In the genomic region with DNA sequence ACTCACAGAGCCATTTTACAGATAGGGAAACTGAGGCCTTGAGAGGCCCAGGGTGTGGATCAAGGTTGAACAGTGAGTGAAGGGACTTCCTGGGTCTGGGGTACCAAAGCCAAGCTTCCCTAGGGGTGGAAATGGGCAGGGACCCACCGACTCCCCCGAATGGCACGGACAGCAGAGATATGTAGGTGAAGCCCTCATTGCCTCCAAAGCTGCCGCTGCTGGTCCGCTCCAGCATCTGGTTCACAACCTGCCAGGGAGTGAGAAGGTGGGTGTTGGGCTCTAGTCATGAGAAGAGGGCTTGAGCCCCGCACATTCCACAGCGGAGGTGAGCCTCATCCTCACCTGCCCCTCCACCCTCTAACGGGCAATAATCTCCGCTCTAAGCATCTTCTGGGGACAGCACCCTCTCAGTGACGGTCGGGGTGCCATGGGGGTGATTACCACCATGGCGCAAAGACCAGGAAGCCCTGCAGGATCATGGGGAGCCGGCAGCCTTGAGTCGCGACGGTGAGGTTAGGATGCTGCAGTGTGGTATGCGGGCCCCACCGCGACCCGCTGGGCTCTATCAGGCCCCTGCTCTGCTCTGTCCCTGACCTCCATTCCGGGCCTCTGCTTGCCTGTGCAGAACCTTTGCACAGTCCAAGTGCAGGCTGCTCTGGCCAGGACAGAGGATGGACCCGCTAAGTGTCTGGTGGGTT, we compare ENCODE assay signal across 30 cellular contexts. TPM values are rescaled to one million over a fixed set of nuclear protein-coding genes. Genes with fewer than 3 reads are reported as not detected.
"Had no signal": no experiment of that assay in that cellular context is flagged by ENCODE, and none has a peak within 500 bp of the region (broad histone marks: within the 10 kb centered on the region; RNA-seq: fewer than 3 reads in every experiment).

No MANE protein-coding gene starts in this region.

- DNase-seq: activated CD4-positive, alpha-beta T cell treated with anti-CD3 and anti-CD28 coated beads for 48 hours; activated CD4-positive, alpha-beta T cell treated with anti-CD3 and anti-CD28 coated beads, Interleukin-2, amount 50 U/mL, for 48 hours; activated CD8-positive, alpha-beta memory T cell treated with anti-CD3 and anti-CD28 coated beads, Interleukin-2, amount 50 U/mL, for 48 hours; activated gamma-delta T cell treated with Interleukin-2 at 50 U/mL for 16 hours; activated naive CD8-positive, alpha-beta T cell treated with anti-CD3 and anti-CD28 coated beads, Interleukin-2, amount 50 U/mL, for 24 hours; activated T-cell treated with anti-CD3 and anti-CD28 coated beads, Interleukin-2, amount 50 U/mL, for 24 hours; amygdala; caudate nucleus; foreskin keratinocyte; heart left ventricle; left lung; mesendoderm; mucosa of descending colon; ovary; sigmoid colon; small intestine; stimulated activated CD4-positive, alpha-beta T cell treated with anti-CD3 and anti-CD28 coated beads, Interleukin-4, amount 100 ng/mL, for 24 hours; stomach; T-helper 9 cell; thyroid gland had no signal

- H3K9me3 ChIP-seq: esophagus muscularis mucosa, heart left ventricle, left lung, mucosa of descending colon, neutrophil, ovary, prostate gland, sigmoid colon, stomach, thyroid gland, upper lobe of left lung had no signal

- H3K27ac ChIP-seq: esophagus muscularis mucosa, foreskin keratinocyte, heart left ventricle, left lung, neutrophil, ovary, prostate gland, sigmoid colon, stomach, thyroid gland, upper lobe of left lung, VCaP had no signal

- H3K27me3 ChIP-seq: foreskin keratinocyte, heart left ventricle, left lung, neutrophil, ovary, sigmoid colon, stomach, thyroid gland, upper lobe of left lung had no signal

- H3K36me3 ChIP-seq: esophagus muscularis mucosa, heart left ventricle, left lung, neutrophil, ovary, prostate gland, sigmoid colon, stomach, thyroid gland, upper lobe of left lung had no signal

- H3K4me1 ChIP-seq: esophagus muscularis mucosa, heart left ventricle, left lung, prostate gland, sigmoid colon, upper lobe of left lung had no signal

- ATAC-seq: activated naive CD8-positive, alpha-beta T cell treated with anti-CD3 and anti-CD28 coated beads, Interleukin-2, amount 50 U/mL, for 24 hours; activated T-helper 17 cell treated with anti-CD3 and anti-CD28 coated beads, Interleukin-2, amount 50 U/mL, for 72 hours; foreskin keratinocyte; heart left ventricle; left lung; mucosa of descending colon; stimulated activated effector memory CD8-positive, alpha-beta T cell treated with anti-CD3 and anti-CD28 coated beads, Interleukin-12 subunit alpha, Interleukin-12 subunit beta, amount 100 ng/mL, for 72 hours had no signal

- H3K4me3 ChIP-seq: esophagus muscularis mucosa, heart left ventricle, left lung, lung, mucosa of descending colon, ovary, prostate gland, sigmoid colon, stomach, thyroid gland, upper lobe of left lung had no signal

RNA-seq across cellular contexts. Expression of a gene that starts 10.8 kb away (rescaled TPM):
- total RNA-seq: activated CD8-positive, alpha-beta memory T cell treated with anti-CD3 and anti-CD28 coated beads for 36 hours; activated T-helper 17 cell treated with anti-CD3 and anti-CD28 coated beads, Interleukin-2, amount 50 U/mL, for 72 hours; esophagus muscularis mucosa; heart left ventricle; myocyte; sigmoid colon had no signal
- polyA plus RNA-seq: heart left ventricle, ovary had no signal

RNA-seq across cellular contexts. Expression of a gene that starts 13.1 kb away (rescaled TPM):
- total RNA-seq: esophagus muscularis mucosa, foreskin keratinocyte, heart left ventricle, sigmoid colon, thyroid gland had no signal
- polyA plus RNA-seq: foreskin keratinocyte, heart left ventricle had no signal

RNA-seq across cellular contexts. Expression of a gene that starts 24.1 kb away (rescaled TPM):
- total RNA-seq: activated CD8-positive, alpha-beta memory T cell treated with anti-CD3 and anti-CD28 coated beads for 36 hours; activated T-helper 17 cell treated with anti-CD3 and anti-CD28 coated beads, Interleukin-2, amount 50 U/mL, for 72 hours; esophagus muscularis mucosa; foreskin keratinocyte; left lung; lung; myocyte; ovary; prostate gland; sigmoid colon; stomach; thyroid gland; upper lobe of left lung had no signal
- polyA plus RNA-seq: foreskin keratinocyte, lung, ovary, stomach had no signal
